In genomic region chr2:186641807-186642321, GRCh38 we compare ENCODE assay signal across 8 cellular contexts. TPM values are rescaled to one million over a fixed set of nuclear protein-coding genes. Genes with fewer than 3 reads are reported as not detected.
DNase-seq lines count a peak whose midpoint lies in the region; ATAC-seq and TF ChIP-seq lines count a peak whose summit lies in the region.

No MANE protein-coding gene starts in this region.

- no peaks in the 10 kb centered on the region for H3K9me3 ChIP-seq in prostate gland

- no peak for TF ChIP-seq POLR2A in prostate gland (IDR thresholded peaks at IDR 0.05)

- no peak overlapping the region for H3K4me3 Mint-ChIP-seq in activated T-helper 17 cell treated with anti-CD3 and anti-CD28 coated beads, Interleukin-2, amount 50 U/mL, for 72 hours

- H3K27me3 Mint-ChIP-seq in activated T-helper 17 cell treated with anti-CD3 and anti-CD28 coated beads, Interleukin-2, amount 50 U/mL, for 72 hours, result no peaks in the 10 kb centered on the region

- H3K9me3 Mint-ChIP-seq in activated T-helper 17 cell treated with anti-CD3 and anti-CD28 coated beads, Interleukin-2, amount 50 U/mL, for 72 hours, result no peaks in the 10 kb centered on the region

- peak; percentile 4 to 54 for DNase-seq in NCI-H524 (lab: John Stamatoyannopoulos, UW)
- no peak for DNase-seq in NCI-H524 treated with DMSO at 0.1 percent for 48 hours (lab: John Stamatoyannopoulos, UW)
- peak; percentile 49 to 68 for DNase-seq in NCI-H526 (lab: John Stamatoyannopoulos, UW)
- DNase-seq in glomerular endothelial cell (ENCODE audit: extremely low read depth, low read depth, low spot score), result peak; percentile 57
- DNase-seq in prostate gland (ENCODE audit: low spot score), result peak; percentile 51

- no peaks in the 10 kb centered on the region for H3K36me3 ChIP-seq in prostate gland

- H3K27me3 ChIP-seq in prostate gland (replicated peaks; ENCODE audit: insufficient read depth), result no peaks in the 10 kb centered on the region

- intact Hi-C loops in prostate gland (cut with DNase I), result loop anchor here (2.0 to 5.0 kb wide), 2 partner anchors 55 to 139 kb away; no protein-coding TSS in a partner anchor

- no peak overlapping the region for H3K27ac ChIP-seq in prostate gland

- H3K4me1 ChIP-seq in prostate gland (replicated peaks), result no peaks in the 10 kb centered on the region

- H3K36me3 Mint-ChIP-seq in activated T-helper 17 cell treated with anti-CD3 and anti-CD28 coated beads, Interleukin-2, amount 50 U/mL, for 72 hours (ENCODE audit: low read depth), result peaks cover 35% of the 10 kb centered on the region

- peak; percentile 15 to 76 (median 60) for TF ChIP-seq CTCF in prostate gland (IDR thresholded peaks at IDR 0.05)

- no peak overlapping the region for H3K4me3 ChIP-seq in prostate gland

- peak; percentile 77 for ATAC-seq in GM21360 (IDR thresholded peaks at IDR 0.05; ENCODE audit: unreplicated experiment)
- ATAC-seq in HG03460 (IDR thresholded peaks at IDR 0.05; ENCODE audit: unreplicated experiment), result peak; percentile 69
- peak; percentile 69 for ATAC-seq in activated T-helper 17 cell treated with anti-CD3 and anti-CD28 coated beads, Interleukin-2, amount 50 U/mL, for 72 hours (replicated peaks)

- H3K27ac Mint-ChIP-seq in activated T-helper 17 cell treated with anti-CD3 and anti-CD28 coated beads, Interleukin-2, amount 50 U/mL, for 72 hours, result no peak overlapping the region

- 62% methylated on average over 2 of the region's 2 CpGs for WGBS in prostate gland

- H3K4me1 Mint-ChIP-seq in activated T-helper 17 cell treated with anti-CD3 and anti-CD28 coated beads, Interleukin-2, amount 50 U/mL, for 72 hours, result peaks cover 10% of the 10 kb centered on the region

RNA-seq across cellular contexts. Expression of gene FAM171B, which starts 52.0 kb away (rescaled TPM):
- total RNA-seq in activated T-helper 17 cell treated with anti-CD3 and anti-CD28 coated beads, Interleukin-2, amount 50 U/mL, for 72 hours, result 1 to 10 TPM in 1 of 2 donors, under 1 TPM in 1; 0.67 to 1.2 TPM
- total RNA-seq in glomerular endothelial cell (13.9 and 20.3 TPM in 2 replicates), prostate gland (1 to 10 TPM; 4.0 to 6.0 TPM)

RNA-seq across cellular contexts. Expression of gene ITGAV, which starts 52.0 kb away (rescaled TPM):
- total RNA-seq in activated T-helper 17 cell treated with anti-CD3 and anti-CD28 coated beads, Interleukin-2, amount 50 U/mL, for 72 hours, result 10 to 100 TPM; 10.0 to 12.1 TPM
- 200 and 227 TPM in 2 replicates for total RNA-seq in glomerular endothelial cell
- 10 to 100 TPM; 47.0 to 84.8 TPM for total RNA-seq in prostate gland
